In the genomic region with DNA sequence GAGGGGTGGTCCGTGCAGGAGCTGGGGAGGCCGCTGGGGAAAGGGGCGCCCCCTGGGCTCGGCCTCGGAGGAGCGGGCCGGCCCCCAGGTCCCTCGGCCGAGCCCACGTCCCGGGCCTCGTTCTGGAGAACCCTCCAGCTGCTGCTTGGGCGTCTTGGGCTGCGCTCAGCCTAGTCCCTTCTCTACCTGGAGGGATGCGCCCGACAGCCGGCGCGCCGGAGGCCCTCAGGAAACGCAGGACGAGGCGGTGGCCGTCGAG, we compare ENCODE assay signal across 8 cellular contexts. TPM values are rescaled to one million over a fixed set of nuclear protein-coding genes. Genes with fewer than 3 reads are reported as not detected.
DNase-seq lines count a peak whose midpoint lies in the region; ATAC-seq, FAIRE-seq and TF ChIP-seq lines count a peak whose summit lies in the region.

No MANE protein-coding gene starts in this region.

- TF ChIP-seq RAD21 in K562 (CRISPR knock-in tag; conservative IDR thresholded peaks at IDR 0.05 in 1 of 2, IDR thresholded peaks at IDR 0.05 in 1 of 2), result no peak

- H3K4me3 ChIP-seq in K562, result peak overlapping the region; percentile 74

- ATAC-seq in GM18502 (IDR thresholded peaks at IDR 0.05; ENCODE audit: poor library complexity, unreplicated experiment) (peak; percentile 28), HG03095 (IDR thresholded peaks at IDR 0.05; ENCODE audit: unreplicated experiment) (peak; percentile 25), K562 (peak; percentile 21; the same call in 2 of the 3 replicates), naive B cell (ENCODE audit: low read depth in 2 of 2) (no peak), HG03280 (IDR thresholded peaks at IDR 0.05; ENCODE audit: unreplicated experiment) (no peak)

- H3K9me3 ChIP-seq in K562 (replicated peaks; ENCODE audit: control insufficient read depth, insufficient read depth, low read depth, low read length), result no peaks in the 10 kb centered on the region

- peaks cover 0 to 20% (median 17%) of the 10 kb centered on the region in 3 donors for H3K4me1 Mint-ChIP-seq in naive B cell

- peak overlapping the region; percentile 34 to 88; a peak in 3 of 4 replicates for H3K9ac ChIP-seq in K562 (ENCODE audit: insufficient read depth in 1 of 2, low read depth in 2 of 2, low read length in 2 of 2)

- H3K36me3 ChIP-seq in K562 (ENCODE audit: control insufficient read depth, insufficient read depth, low read length), result peaks cover 10% of the 10 kb centered on the region; the same call in 1 of the 3 replicates

- no peak for FAIRE-seq in K562 (lab: Jason Lieb, UNC)

- peaks cover 19% of the 10 kb centered on the region for H3K79me2 ChIP-seq in K562 (ENCODE audit: control insufficient read depth, insufficient read depth, low read length)

- H3K9me1 ChIP-seq in K562 (ENCODE audit: control insufficient read depth, insufficient read depth, low read length), result no peaks in the 10 kb centered on the region

- H3K4me3 Mint-ChIP-seq in naive B cell, result peak overlapping the region; percentile 20 to 87 (median 74)

- H3K36me3 Mint-ChIP-seq in naive B cell, result no peaks in the 10 kb centered on the region

- H2AFZ ChIP-seq in K562 (ENCODE audit: low read depth, low read length), result peak overlapping the region; percentile 89

- no peaks in the 10 kb centered on the region for H3K9me3 Mint-ChIP-seq in naive B cell

- no peaks in the 10 kb centered on the region for H3K27me3 Mint-ChIP-seq in naive B cell

- BruUV-seq in K562 (replicated peaks; lab: Mats Ljungman, UMichigan), result no TSS peak

- intact Hi-C loops in K562 (cut with micrococcal nuclease), result loop anchor here (5.0 kb wide), 2 partner anchors 47 to 148 kb away; a partner anchor contains a TSS

- CTCF ChIA-PET in K562 (lab: Yijun Ruan, JAX; ENCODE audit: low intra/inter-chr PET ratio), result no interaction called here

- TF ChIP-seq EP300 in K562 (IDR thresholded peaks at IDR 0.05; ENCODE audit: low read length), result no peak

- POLR2A ChIA-PET in K562 (lab: Yijun Ruan, JAX), result interaction anchor here (0.6 kb wide), 1 partner anchor 40 kb away, joined by 3 read pairs; no protein-coding TSS in a partner anchor

- DNase-seq in K562 (ENCODE audit: extremely low read depth in 1 of 4, low spot score in 3 of 4) (no peak), naive B cell (no peak), NCI-H146 (lab: John Stamatoyannopoulos, UW) (no peak), NCI-H1436 (lab: John Stamatoyannopoulos, UW) (no peak), NCI-H69 (lab: John Stamatoyannopoulos, UW) (no peak)

- peak overlapping the region in 3 of 6 donors; percentile 87 to 93 (median 92) for H3K27ac Mint-ChIP-seq in naive B cell

- 0 out of 2 replicates have a peak, but pooled peaks cover 3% of the 10 kb centered on the region for H4K20me1 ChIP-seq in K562 (replicated peaks; ENCODE audit: control insufficient read depth, insufficient read depth, low read length)

- 0% methylated on average over 4 of the region's 25 CpGs for WGBS in K562 (ENCODE audit: insufficient coverage, low coverage, missing lambda C conversion rate)

- H3K27ac ChIP-seq in K562 (ENCODE audit: extremely low read depth, low read depth, low read length), result no peak overlapping the region

- peak overlapping the region; percentile 65 for H3K4me2 ChIP-seq in K562 (ENCODE audit: insufficient read depth, low read length)

- in situ Hi-C loops in K562 (cut with MboI), result no loop called here

- H3K27me3 ChIP-seq in K562 (ENCODE audit: control insufficient read depth in 2 of 2, insufficient read depth in 2 of 2, low read length in 2 of 2), result no peaks in the 10 kb centered on the region

- H3K4me1 ChIP-seq in K562 (replicated peaks in 1 of 2; ENCODE audit: control insufficient read depth in 2 of 2, insufficient read depth in 2 of 2, low read length in 2 of 2), result peaks cover 4 to 46% of the 10 kb centered on the region in 2 experiments; a peak in 3 of 5 replicates

- TF ChIP-seq POLR2A in K562 (conservative IDR thresholded peaks at IDR 0.05), result no peak

- TF ChIP-seq CTCF in K562 (IDR thresholded peaks at IDR 0.05 in 2 of 3, conservative IDR thresholded peaks at IDR 0.05 in 1 of 3; ENCODE audit: insufficient read depth in 2 of 3, low read depth in 1 of 3, low read length in 3 of 3), result 0 out of 6 replicates have a peak, but pooled peaks of 1 of the 3 experiments have one; percentile 12

RNA-seq across cellular contexts. Expression of a gene that starts 0.3 kb away (rescaled TPM):
- 47.1 and 160 TPM in 2 replicates for total RNA-seq in K562 (2011; cell fraction: chromatin; rRNA removed; ENCODE audit: low replicate concordance)
- 99.4 and 106 TPM in 2 replicates for total RNA-seq in K562 (2011; cell fraction: nucleolus; rRNA removed)
- 49.9 and 63.9 TPM in 2 replicates for total RNA-seq in K562 (2011; cell fraction: nucleoplasm; rRNA removed)
- total RNA-seq in K562 (2014; rRNA removed) (22.4 and 23.3 TPM in 2 replicates), K562 (2014; rRNA removed; fragmentation: Illumina TruSeq; extraction: Trizol) (1.7 and 4.4 TPM in 2 replicates), K562 (2015; rRNA removed; fragmentation: Illumina TruSeq; extraction: Trizol) (10.3 and 10.9 TPM in 2 replicates), K562 (2021) (26.0 and 30.8 TPM in 2 replicates)
- polyA plus RNA-seq in K562 (2011; rRNA removed) (15.2 and 25.7 TPM in 2 replicates), K562 (2014; fragmentation: Illumina TruSeq; extraction: Trizol) (5.1 and 10.1 TPM in 2 replicates), K562 (2014; fragmentation: Nextera tagmentation; extraction: Ambion mirVana) (under 1 TPM; 0.39 to 0.52 TPM), K562 (2014; rRNA removed) (26.5 and 29.0 TPM in 2 replicates), naive B cell (ENCODE audit: low read depth in 6 of 6) (1 to 10 TPM; 1.1 to 7.2 (median 2.4) TPM)
- 10.4 and 20.9 TPM in 2 replicates for polyA plus RNA-seq in K562 (2011; cell fraction: cytosol; rRNA removed)
- polyA plus RNA-seq in K562 (2011; cell fraction: nucleus; rRNA removed), result 136 and 197 TPM in 2 replicates
- polyA plus RNA-seq in K562 (2012), result 28.7 and 36.6 TPM in 2 replicates
- 4.4 and 10.4 TPM in 2 replicates for polyA minus RNA-seq in K562 (2011; rRNA and poly(A)+ RNA removed)
- polyA minus RNA-seq in K562 (2011; cell fraction: cytosol; rRNA and poly(A)+ RNA removed), result 14.4 and 21.0 TPM in 2 replicates
- polyA minus RNA-seq in K562 (2011; cell fraction: nucleus; rRNA and poly(A)+ RNA removed), result 33.7 and 35.7 TPM in 2 replicates

RNA-seq across cellular contexts. Expression of a gene that starts 32.3 kb away (rescaled TPM):
- 115 and 209 TPM in 2 replicates for total RNA-seq in K562 (2011; cell fraction: chromatin; rRNA removed; ENCODE audit: low replicate concordance)
- total RNA-seq in K562 (2011; cell fraction: nucleolus; rRNA removed), result 112 and 114 TPM in 2 replicates
- total RNA-seq in K562 (2011; cell fraction: nucleoplasm; rRNA removed), result 67.4 and 95.2 TPM in 2 replicates
- total RNA-seq in K562 (2014; rRNA removed) (28.7 and 30.5 TPM in 2 replicates), K562 (2014; rRNA removed; fragmentation: Illumina TruSeq; extraction: Trizol) (23.2 and 27.9 TPM in 2 replicates), K562 (2015; rRNA removed; fragmentation: Illumina TruSeq; extraction: Trizol) (26.9 and 28.4 TPM in 2 replicates), K562 (2021) (25.1 and 27.5 TPM in 2 replicates)
- polyA plus RNA-seq in K562 (2011; rRNA removed) (32.0 and 37.2 TPM in 2 replicates), K562 (2014; fragmentation: Illumina TruSeq; extraction: Trizol) (21.9 and 23.2 TPM in 2 replicates), K562 (2014; fragmentation: Nextera tagmentation; extraction: Ambion mirVana) (10 to 100 TPM; 10.4 to 13.2 TPM), K562 (2014; rRNA removed) (53.3 and 73.4 TPM in 2 replicates), naive B cell (ENCODE audit: low read depth in 6 of 6) (10 to 100 TPM; 20.3 to 34.4 (median 24.4) TPM)
- 27.3 and 27.8 TPM in 2 replicates for polyA plus RNA-seq in K562 (2011; cell fraction: cytosol; rRNA removed)
- polyA plus RNA-seq in K562 (2011; cell fraction: nucleus; rRNA removed), result 77.4 and 82.1 TPM in 2 replicates
- 23.3 and 29.6 TPM in 2 replicates for polyA plus RNA-seq in K562 (2012)
- polyA minus RNA-seq in K562 (2011; rRNA and poly(A)+ RNA removed), result 33.2 and 34.8 TPM in 2 replicates
- polyA minus RNA-seq in K562 (2011; cell fraction: cytosol; rRNA and poly(A)+ RNA removed), result 17.5 and 22.4 TPM in 2 replicates
- polyA minus RNA-seq in K562 (2011; cell fraction: nucleus; rRNA and poly(A)+ RNA removed), result 22.6 and 23.5 TPM in 2 replicates

RNA-seq across cellular contexts. Expression of a gene that starts 42.5 kb away (rescaled TPM):
- total RNA-seq in K562 (2011; cell fraction: chromatin; rRNA removed; ENCODE audit: low replicate concordance), result 0.51 and 1.8 TPM in 2 replicates
- 1.8 and 2.2 TPM in 2 replicates for total RNA-seq in K562 (2011; cell fraction: nucleolus; rRNA removed)
- 1.1 TPM in 1 of 2 replicates, not detected in the other for total RNA-seq in K562 (2011; cell fraction: nucleoplasm; rRNA removed)
- total RNA-seq in K562 (2014; rRNA removed) (0.61 TPM in 1 of 2 replicates, not detected in the other), K562 (2014; rRNA removed; fragmentation: Illumina TruSeq; extraction: Trizol) (not detected in 2 replicates), K562 (2015; rRNA removed; fragmentation: Illumina TruSeq; extraction: Trizol) (not detected in 2 replicates), K562 (2021) (0.31 and 0.42 TPM in 2 replicates)
- polyA plus RNA-seq in K562 (2011; rRNA removed) (0.08 TPM in 1 of 2 replicates, not detected in the other), K562 (2014; fragmentation: Illumina TruSeq; extraction: Trizol) (not detected in 2 replicates), K562 (2014; fragmentation: Nextera tagmentation; extraction: Ambion mirVana) (not detected), K562 (2014; rRNA removed) (0.38 TPM in 1 of 2 replicates, not detected in the other), naive B cell (ENCODE audit: low read depth in 6 of 6) (not detected)
- not detected in 2 replicates for polyA plus RNA-seq in K562 (2011; cell fraction: cytosol; rRNA removed)
- polyA plus RNA-seq in K562 (2011; cell fraction: nucleus; rRNA removed), result 0.15 and 0.43 TPM in 2 replicates
- 0.90 and 1.00 TPM in 2 replicates for polyA plus RNA-seq in K562 (2012)
- not detected in 2 replicates for polyA minus RNA-seq in K562 (2011; rRNA and poly(A)+ RNA removed)
- polyA minus RNA-seq in K562 (2011; cell fraction: cytosol; rRNA and poly(A)+ RNA removed), result not detected in 2 replicates
- 0.33 and 0.67 TPM in 2 replicates for polyA minus RNA-seq in K562 (2011; cell fraction: nucleus; rRNA and poly(A)+ RNA removed)

RNA-seq across cellular contexts. Expression of a gene that starts 47.5 kb away (rescaled TPM):
- 57.7 and 95.5 TPM in 2 replicates for total RNA-seq in K562 (2011; cell fraction: chromatin; rRNA removed; ENCODE audit: low replicate concordance)
- 74.7 and 77.5 TPM in 2 replicates for total RNA-seq in K562 (2011; cell fraction: nucleolus; rRNA removed)
- total RNA-seq in K562 (2011; cell fraction: nucleoplasm; rRNA removed), result 86.8 and 106 TPM in 2 replicates
- total RNA-seq in K562 (2014; rRNA removed) (78.1 and 81.1 TPM in 2 replicates), K562 (2014; rRNA removed; fragmentation: Illumina TruSeq; extraction: Trizol) (26.5 and 31.9 TPM in 2 replicates), K562 (2015; rRNA removed; fragmentation: Illumina TruSeq; extraction: Trizol) (47.9 and 55.3 TPM in 2 replicates), K562 (2021) (83.3 and 85.0 TPM in 2 replicates)
- polyA plus RNA-seq in K562 (2011; rRNA removed) (51.2 and 51.8 TPM in 2 replicates), K562 (2014; fragmentation: Illumina TruSeq; extraction: Trizol) (43.4 and 50.3 TPM in 2 replicates), K562 (2014; fragmentation: Nextera tagmentation; extraction: Ambion mirVana) (10 to 100 TPM in 1 of 2 experiments, 1 to 10 TPM in 1; 8.2 to 20.4 TPM), K562 (2014; rRNA removed) (68.7 and 79.5 TPM in 2 replicates), naive B cell (ENCODE audit: low read depth in 6 of 6) (10 to 100 TPM; 27.6 to 38.3 (median 36.6) TPM)
- polyA plus RNA-seq in K562 (2011; cell fraction: cytosol; rRNA removed), result 45.7 and 67.7 TPM in 2 replicates
- 49.7 and 59.0 TPM in 2 replicates for polyA plus RNA-seq in K562 (2011; cell fraction: nucleus; rRNA removed)
- 49.1 and 64.7 TPM in 2 replicates for polyA plus RNA-seq in K562 (2012)
- polyA minus RNA-seq in K562 (2011; rRNA and poly(A)+ RNA removed), result 9.9 and 12.3 TPM in 2 replicates
- polyA minus RNA-seq in K562 (2011; cell fraction: cytosol; rRNA and poly(A)+ RNA removed), result 22.5 and 22.9 TPM in 2 replicates
- 12.9 and 17.8 TPM in 2 replicates for polyA minus RNA-seq in K562 (2011; cell fraction: nucleus; rRNA and poly(A)+ RNA removed)

Comparison
In these comparisons a context has a peak if more than half of its experiments do, and no peak if none do; other contexts are left out.
1. ATAC-seq: peak in GM18502 (single experiment), HG03095 (single experiment) and K562 (single experiment); none in naive B cell (0 of 2) and HG03280 (single experiment).